Comparison of ENCODE assay signal across 8 cellular contexts in the genomic region with DNA sequence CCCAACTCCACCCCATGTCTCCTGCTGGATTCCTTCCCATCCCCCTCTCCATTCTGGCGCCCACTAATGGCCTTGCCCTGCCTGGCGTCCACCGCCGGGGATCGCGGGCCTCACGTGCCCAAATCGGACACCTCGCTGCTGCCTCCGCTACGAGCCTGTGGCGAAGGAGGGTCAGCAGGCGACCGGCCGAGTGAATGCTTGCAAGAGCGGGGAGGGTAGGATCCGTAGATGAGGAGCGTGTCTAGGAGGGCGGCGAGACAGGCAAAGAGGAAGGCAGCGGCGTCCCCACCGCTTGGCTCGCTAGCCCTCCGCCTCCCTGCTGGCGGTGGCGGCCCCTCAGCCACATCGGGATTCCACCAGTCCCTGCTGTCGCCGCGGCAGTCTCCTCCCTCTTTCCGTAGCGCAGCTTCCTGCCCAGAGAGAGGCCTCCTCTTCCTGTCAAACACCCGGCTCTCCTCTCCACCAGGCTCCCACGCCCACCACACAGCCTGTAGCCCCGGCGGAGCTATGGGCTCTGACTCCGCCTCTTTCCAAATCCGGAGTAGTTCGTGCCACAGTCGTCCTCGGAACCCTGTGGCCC. TPM values are rescaled to one million over a fixed set of nuclear protein-coding genes. Genes with fewer than 3 reads are reported as not detected.
DNase-seq lines count a peak whose midpoint lies in the region; ATAC-seq and TF ChIP-seq lines count a peak whose summit lies in the region.

A gene (minus strand): TSS at position 387 of the 580 bp plus-strand sequence.

- H3K9me3 ChIP-seq in right atrium auricular region (no peaks in the 10 kb centered on the region), psoas muscle (no peaks in the 10 kb centered on the region), vagina (no peaks in the 10 kb centered on the region)

- ATAC-seq in HG02759 (IDR thresholded peaks at IDR 0.05; ENCODE audit: unreplicated experiment), result peak; percentile 100
- peak; percentile 94 to 99 (median 98) for ATAC-seq in psoas muscle

- H3K4me1 ChIP-seq in right atrium auricular region (no peaks in the 10 kb centered on the region), psoas muscle (no peaks in the 10 kb centered on the region), vagina (no peaks in the 10 kb centered on the region)

- H3K27ac ChIP-seq in right atrium auricular region, result peak within 1 kb of the TSS; percentile 82 to 85
- H3K27ac ChIP-seq in psoas muscle, result peak within 1 kb of the TSS; percentile 83
- peak within 1 kb of the TSS; percentile 74 for H3K27ac ChIP-seq in vagina

- TF ChIP-seq POLR2A in vagina (IDR thresholded peaks at IDR 0.05), result peak in 1 of 2 donors; percentile 7

- DNase-seq in GM12865 (ENCODE audit: low read depth) (peak; percentile 91), NCI-H1417 treated with DMSO at 0.1 percent for 48 hours (lab: John Stamatoyannopoulos, UW) (peak; percentile 23), T-helper 1 cell (peak; percentile 50 to 83 (median 60)), amniotic epithelial cell (ENCODE audit: low read depth) (peak; percentile 64), right atrium auricular region (ENCODE audit: low spot score) (peak; percentile 78), psoas muscle (peak; percentile 80 to 87), vagina (ENCODE audit: extremely low spot score in 2 of 2) (no peak)

- intact Hi-C loops in psoas muscle (cut with DNase I) (no loop called here), vagina (cut with DNase I) (no loop called here)

- peak within 1 kb of the TSS; percentile 50 for H3K4me3 ChIP-seq in GM12865 (ENCODE audit: low read depth, low read length)
- H3K4me3 ChIP-seq in right atrium auricular region, result peak within 1 kb of the TSS; percentile 55 to 62
- peak within 1 kb of the TSS; percentile 74 for H3K4me3 ChIP-seq in psoas muscle
- peak within 1 kb of the TSS; percentile 47 to 54 for H3K4me3 ChIP-seq in vagina

- 0 to 24% (median 1%) methylated on average over 16 to 42 of the region's 42 CpGs for WGBS in psoas muscle, 3 donors

- H3K36me3 ChIP-seq in right atrium auricular region (no peaks in the 10 kb centered on the region), psoas muscle (ENCODE audit: insufficient read depth in 1 of 2, low read depth in 1 of 2) (peaks cover 0 to 4% of the 10 kb centered on the region in 2 donors), vagina (no peaks in the 10 kb centered on the region)

- H3K27me3 ChIP-seq in right atrium auricular region (no peaks in the 10 kb centered on the region), psoas muscle (ENCODE audit: insufficient read depth in 3 of 3, low read length in 2 of 3) (no peaks in the 10 kb centered on the region), vagina (no peaks in the 10 kb centered on the region)

- TF ChIP-seq CTCF in GM12865 (IDR thresholded peaks at IDR 0.05; ENCODE audit: insufficient read depth, low read depth, low read length, missing control alignments) (no peak), right atrium auricular region (IDR thresholded peaks at IDR 0.05) (peak in 1 of 2 donors; percentile 19), psoas muscle (IDR thresholded peaks at IDR 0.05) (no peak), vagina (IDR thresholded peaks at IDR 0.05) (no peak)

RNA-seq across cellular contexts. Expression of the gene that starts here (rescaled TPM):
- 1 to 10 TPM; 5.7 TPM for total RNA-seq in right atrium auricular region
- total RNA-seq in psoas muscle, result 1 to 10 TPM; 4.3 to 6.9 (median 5.6) TPM
- polyA plus RNA-seq in psoas muscle, result 1 to 10 TPM; 4.1 to 6.1 (median 5.8) TPM
- total RNA-seq in vagina, result 10.8 TPM

Comparison
In these comparisons a context has a peak if more than half of its experiments do, and no peak if none do; other contexts are left out.
1. DNase-seq: peak in GM12865 (single experiment), NCI-H1417 treated with DMSO at 0.1 percent for 48 hours (single experiment), T-helper 1 cell (5 of 5), amniotic epithelial cell (single experiment), right atrium auricular region (single experiment) and psoas muscle (2 of 2); none in vagina (0 of 2).
2. Peak in every context shown above with its lines, with median percentiles within 50 percentile points of each other: H3K4me3 ChIP-seq and H3K27ac ChIP-seq.